12 cellular contexts compared by ENCODE assay signal in the genomic region with DNA sequence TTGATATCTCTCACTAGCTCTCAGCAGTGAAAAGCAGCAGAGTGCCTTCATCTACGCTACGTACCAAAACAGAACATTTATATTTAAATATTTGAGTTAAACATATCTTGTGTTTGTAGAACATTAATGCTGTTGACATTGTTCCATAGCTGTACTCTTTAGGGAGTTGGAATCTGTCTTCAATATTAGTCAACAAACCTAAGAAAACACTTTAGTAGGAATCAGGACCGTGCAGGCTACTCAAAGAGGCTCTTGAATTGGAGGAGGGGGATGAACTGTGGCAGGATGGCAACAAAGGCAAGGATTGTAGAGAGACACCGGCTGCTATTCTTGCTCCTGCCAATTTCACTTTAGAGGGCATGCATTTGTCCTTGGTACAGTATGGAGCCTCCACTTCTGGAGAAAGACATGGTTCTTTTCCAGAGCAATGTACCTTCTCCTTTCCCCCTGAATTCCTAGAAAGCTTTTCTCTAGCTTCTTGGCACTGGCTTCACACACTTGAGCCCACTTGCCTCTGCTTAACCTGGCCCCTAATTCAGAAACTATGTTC.
"Had no signal": no experiment of that assay in that cellular context is flagged by ENCODE, and none has a peak within 500 bp of the region (broad histone marks: within the 10 kb centered on the region; RNA-seq: fewer than 3 reads in every experiment).

No MANE protein-coding gene starts in this region.

- H3K4me3 ChIP-seq: smooth muscle cell, stomach had no signal

- H3K27me3 ChIP-seq: stomach had no signal

- H3K36me3 ChIP-seq: stomach had no signal

- H3K9me3 ChIP-seq: stomach had no signal

- FAIRE-seq: bronchial epithelial cell, keratinocyte had no signal

- DNase-seq: activated B cell treated with CpG ODN at 0.5 μM for 24 hours; activated CD4-positive, alpha-beta memory T cell treated with anti-CD3 and anti-CD28 coated beads for 36 hours; activated CD4-positive, alpha-beta T cell treated with anti-CD3 and anti-CD28 coated beads for 4 hours; activated T-cell treated with anti-CD3 and anti-CD28 coated beads for 4 hours; dermis blood vessel endothelial cell; effector memory CD4-positive, alpha-beta T cell; foreskin melanocyte; stimulated activated CD4-positive, alpha-beta T cell treated with anti-CD3 and anti-CD28 coated beads, Interleukin-4, amount 100 ng/mL, for 1 hour; stomach had no signal

- H3K4me2 ChIP-seq: smooth muscle cell had no signal
